1 cellular context compared by ENCODE assay signal in genomic region chr2:54206596-54206995, GRCh38.
A peak's percentile ranks its signal among the peaks of the same experiment; 100 is the strongest.
TF ChIP-seq lines count a peak whose summit lies in the region.

No MANE protein-coding gene starts in this region.

TF ChIP-seq in HEK293, 187 proteins besides CTCF, POLR2A, EP300 and RAD21:
- no peak for TF ChIP-seq PRDM10 (tag by site-specific recombination; IDR thresholded peaks at IDR 0.05)
- TF ChIP-seq ZSCAN18 (tag by site-specific recombination; IDR thresholded peaks at IDR 0.05): no peak
- TF ChIP-seq ZNF654 (tag by site-specific recombination; IDR thresholded peaks at IDR 0.05; ENCODE audit: low read depth): peak; percentile 24; the same call in 1 of the 2 replicates
